In the genomic region with DNA sequence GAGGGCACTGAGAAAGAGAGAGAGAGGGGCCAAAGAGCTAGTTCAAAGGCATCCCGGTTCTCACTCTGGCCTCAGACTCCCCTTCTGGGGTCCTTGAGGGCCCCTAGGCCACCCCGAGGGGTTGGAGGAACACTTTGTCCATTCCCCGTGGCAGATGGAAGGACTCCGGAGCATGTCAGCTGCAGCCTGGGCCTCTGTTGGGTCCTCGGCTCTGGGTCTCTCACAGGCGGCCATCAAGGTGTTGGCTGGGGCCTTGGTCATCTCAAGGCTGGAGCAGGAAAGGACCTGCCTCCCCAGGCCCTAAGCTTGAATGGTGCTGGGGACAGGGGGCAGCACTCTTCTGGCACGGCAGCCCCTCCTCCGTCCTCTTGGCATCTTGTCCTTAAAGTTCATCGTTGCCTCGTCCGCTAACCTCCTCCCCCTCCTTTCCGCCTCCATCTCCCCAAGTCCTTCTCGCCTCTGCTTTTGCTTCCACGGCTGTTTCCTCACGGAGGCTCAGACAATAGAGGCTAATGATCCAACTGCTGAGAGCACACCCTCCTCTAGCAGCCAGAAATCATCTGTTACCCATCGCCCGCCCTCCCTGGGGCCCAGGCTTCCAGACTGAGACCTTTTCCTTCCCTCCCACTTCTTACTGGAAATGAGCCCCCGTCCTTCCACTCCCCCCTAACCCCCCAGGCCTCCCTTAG, we compare ENCODE assay signal across 8 cellular contexts. TPM values are rescaled to one million over a fixed set of nuclear protein-coding genes. Genes with fewer than 3 reads are reported as not detected.
A peak's percentile ranks its signal among the peaks of the same experiment; 100 is the strongest.
DNase-seq lines count a peak whose midpoint lies in the region; ATAC-seq and TF ChIP-seq lines count a peak whose summit lies in the region.

No MANE protein-coding gene starts in this region.

- peak; percentile 31 for ATAC-seq in lung (ENCODE audit: insufficient read depth, low FRiP score)
- no peak for ATAC-seq in GM19328 (IDR thresholded peaks at IDR 0.05; ENCODE audit: unreplicated experiment)
- ATAC-seq in GM18907 (IDR thresholded peaks at IDR 0.05; ENCODE audit: unreplicated experiment), result no peak

- intact Hi-C loops in breast epithelium (cut with DNase I; ENCODE audit: low total_unique reads), result loop anchor here (5.0 kb wide), 1 partner anchor 100 kb away; the partner anchor contains the start of gene IGFBP4
- intact Hi-C loops in testis (cut with DNase I; ENCODE audit: low total_unique reads), result no loop called here

- peaks cover 64% of the 10 kb centered on the region for H3K4me1 Mint-ChIP-seq in T-helper 1 cell treated with Interleukin-12 subunit alpha and Interleukin-12 subunit beta and Interleukin-4 antibody, amounts not matched to agents 30 μg/mL and 1 μg/mL, for 36 hours (ENCODE audit: low read depth)

- no peak for TF ChIP-seq CTCF in breast epithelium (IDR thresholded peaks at IDR 0.05)
- TF ChIP-seq CTCF in lung (IDR thresholded peaks at IDR 0.05; ENCODE audit: control extremely low read depth, extremely low read depth), result no peak
- TF ChIP-seq CTCF in testis (IDR thresholded peaks at IDR 0.05), result peak in 1 of 3 experiments; percentile 7

- peak overlapping the region in 1 of 3 donors; percentile 54 for H3K4me3 ChIP-seq in breast epithelium
- H3K4me3 ChIP-seq in lung, result no peak overlapping the region
- H3K4me3 ChIP-seq in testis, result no peak overlapping the region

- peaks cover 9% of the 10 kb centered on the region for H3K36me3 Mint-ChIP-seq in T-helper 1 cell treated with Interleukin-12 subunit alpha and Interleukin-12 subunit beta and Interleukin-4 antibody, amounts not matched to agents 30 μg/mL and 1 μg/mL, for 36 hours (ENCODE audit: low read depth)

- TF ChIP-seq POLR2A in breast epithelium (IDR thresholded peaks at IDR 0.05) (peak; percentile 16), testis (IDR thresholded peaks at IDR 0.05) (no peak)

- DNase-seq in T-helper 1 cell (no peak), breast epithelium (ENCODE audit: low spot score in 2 of 2) (peak in 1 of 2 donors; percentile 52), lung (ENCODE audit: low spot score) (no peak), testis (no peak), NOMO-1 treated with dmso at 0.1 percent for 144 hours (lab: John Stamatoyannopoulos, UW; ENCODE audit: unreplicated experiment) (no peak)

- peaks cover 35 to 53% of the 10 kb centered on the region in 2 donors for H3K4me1 ChIP-seq in breast epithelium
- H3K4me1 ChIP-seq in lung (ENCODE audit: control insufficient read depth in 2 of 2, insufficient read depth in 2 of 2, low read length in 2 of 2), result peaks cover 6 to 36% of the 10 kb centered on the region in 2 donors
- peaks cover 57% of the 10 kb centered on the region for H3K4me1 ChIP-seq in testis

- H3K27me3 ChIP-seq in breast epithelium (no peaks in the 10 kb centered on the region), lung (ENCODE audit: control insufficient read depth, insufficient read depth) (no peaks in the 10 kb centered on the region), testis (no peaks in the 10 kb centered on the region)

- no peaks in the 10 kb centered on the region for H3K9me3 Mint-ChIP-seq in T-helper 1 cell treated with Interleukin-12 subunit alpha and Interleukin-12 subunit beta and Interleukin-4 antibody, amounts not matched to agents 30 μg/mL and 1 μg/mL, for 36 hours

- no peaks in the 10 kb centered on the region for H3K9me3 ChIP-seq in breast epithelium
- H3K9me3 ChIP-seq in lung (ENCODE audit: control insufficient read depth in 2 of 2, insufficient read depth in 1 of 2, low read length in 1 of 2), result no peaks in the 10 kb centered on the region
- no peaks in the 10 kb centered on the region for H3K9me3 ChIP-seq in testis

- H3K27me3 Mint-ChIP-seq in T-helper 1 cell treated with Interleukin-12 subunit alpha and Interleukin-12 subunit beta and Interleukin-4 antibody, amounts not matched to agents 30 μg/mL and 1 μg/mL, for 36 hours (ENCODE audit: low read depth), result peaks cover 2% of the 10 kb centered on the region

- H3K36me3 ChIP-seq in breast epithelium (no peaks in the 10 kb centered on the region), lung (ENCODE audit: control insufficient read depth in 2 of 2, insufficient read depth in 2 of 2, low read length in 2 of 2) (no peaks in the 10 kb centered on the region), testis (ENCODE audit: low read depth, missing control alignments) (no peaks in the 10 kb centered on the region)

- H3K4me3 Mint-ChIP-seq in T-helper 1 cell treated with Interleukin-12 subunit alpha and Interleukin-12 subunit beta and Interleukin-4 antibody, amounts not matched to agents 30 μg/mL and 1 μg/mL, for 36 hours, result peak overlapping the region; percentile 61

- 57 to 82% methylated on average over 18 of the region's 18 CpGs for WGBS in lung, 2 donors
- 42 to 44% methylated on average over 11 to 18 of the region's 18 CpGs for WGBS in testis, 2 donors

- H3K27ac ChIP-seq in breast epithelium, result peak overlapping the region; percentile 96 to 100
- H3K27ac ChIP-seq in lung (ENCODE audit: low read depth in 1 of 2, low read length in 1 of 2), result peak overlapping the region; percentile 76 to 79
- H3K27ac ChIP-seq in testis, result peak overlapping the region; percentile 85 to 89

- peak overlapping the region; percentile 62 for H3K27ac Mint-ChIP-seq in T-helper 1 cell treated with Interleukin-12 subunit alpha and Interleukin-12 subunit beta and Interleukin-4 antibody, amounts not matched to agents 30 μg/mL and 1 μg/mL, for 36 hours

RNA-seq across cellular contexts. Expression of gene CCR7, which starts 23.3 kb away (rescaled TPM):
- total RNA-seq in breast epithelium, result 1 to 10 TPM in 1 of 3 donors, under 1 TPM in 2; 0.16 to 1.0 (median 0.33) TPM
- total RNA-seq in lung, result 1 to 10 TPM; 1.8 to 4.0 TPM
- 1 to 10 TPM; 2.1 to 5.9 TPM for polyA plus RNA-seq in lung
- total RNA-seq in testis, result 1 to 10 TPM in 1 of 2 donors, under 1 TPM in 1; 0.87 to 1.3 TPM
- polyA plus RNA-seq in testis (ENCODE audit: insufficient read depth, low read depth, low replicate concordance), result 1.5 TPM

RNA-seq across cellular contexts. Expression of gene TNS4, which starts 40.6 kb away (rescaled TPM):
- total RNA-seq in breast epithelium (10 to 100 TPM in 2 of 3 donors, not detected in 1; 30.5 to 52.2 TPM), lung (1 to 10 TPM in 1 of 2 donors, under 1 TPM in 1; 0.17 to 6.8 TPM), testis (under 1 TPM; 0.12 to 0.16 TPM)
- polyA plus RNA-seq in lung (1 to 10 TPM; 2.0 to 2.3 TPM), testis (ENCODE audit: insufficient read depth, low read depth, low replicate concordance) (0.09 TPM)
